ENCODE assay signal across 10 cellular contexts in the genomic region with DNA sequence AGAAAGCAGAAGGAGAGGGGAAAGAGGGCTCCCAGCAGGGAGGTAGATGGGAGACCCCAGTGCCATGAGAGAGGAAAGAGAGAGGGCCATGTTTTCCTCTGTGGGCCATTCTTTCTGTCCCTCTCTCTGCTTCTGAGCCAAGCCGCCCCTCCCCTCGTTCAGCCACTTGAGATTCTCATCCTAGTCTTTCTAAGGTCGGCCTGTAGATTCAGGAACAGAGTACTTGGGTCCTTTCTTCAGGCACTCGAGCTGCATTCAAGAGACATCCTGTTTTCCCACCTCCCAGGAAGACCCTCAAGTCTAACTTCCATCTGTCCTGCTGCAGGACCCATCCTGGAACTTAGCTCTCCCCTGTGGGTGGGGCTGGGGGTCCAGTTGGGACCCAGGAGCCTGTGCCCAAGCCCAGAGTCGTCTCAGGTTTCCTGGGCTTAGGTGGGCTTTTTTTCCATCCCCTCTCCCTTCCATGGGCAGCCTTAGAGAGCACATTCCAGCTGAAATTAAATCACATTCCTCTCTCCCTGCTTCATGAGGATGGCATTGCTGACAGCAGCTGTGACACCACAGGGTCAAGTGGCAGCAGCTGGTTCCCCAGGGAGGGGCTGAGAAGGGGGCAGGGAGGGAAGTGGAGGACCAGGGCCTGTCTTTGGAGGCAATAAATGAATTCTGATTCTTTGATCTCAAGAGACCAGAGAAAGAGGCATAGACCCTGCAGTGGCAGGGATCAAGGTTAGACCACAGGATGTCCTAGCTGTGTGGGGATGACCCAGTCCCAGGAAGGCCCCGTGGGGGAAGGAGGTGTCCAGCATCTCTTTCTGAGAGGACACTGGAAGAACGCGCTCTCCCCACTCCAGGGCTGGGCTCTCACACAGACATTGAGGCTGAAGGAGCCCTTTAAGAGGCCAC. TPM values are rescaled to one million over a fixed set of nuclear protein-coding genes. Genes with fewer than 3 reads are reported as not detected.
DNase-seq lines count a peak whose midpoint lies in the region; ATAC-seq and TF ChIP-seq lines count a peak whose summit lies in the region.
"Had no signal": no experiment of that assay in that cellular context is flagged by ENCODE, and none has a peak within 500 bp of the region (broad histone marks: within the 10 kb centered on the region; RNA-seq: fewer than 3 reads in every experiment).

No MANE protein-coding gene starts in this region.

- H3K4me1 ChIP-seq in Peyer's patch (peaks cover 20 to 96% (median 24%) of the 10 kb centered on the region in 4 donors), heart left ventricle (peaks cover 53 to 99% (median 96%) of the 10 kb centered on the region in 12 donors)

- TF ChIP-seq CTCF in Peyer's patch (IDR thresholded peaks at IDR 0.05) = no peak
- TF ChIP-seq CTCF in heart left ventricle (IDR thresholded peaks at IDR 0.05) = no peak
- TF ChIP-seq CTCF in GM13977 (IDR thresholded peaks at IDR 0.05; ENCODE audit: extremely low read depth, insufficient read depth, missing control alignments) = no peak

- no peak for ATAC-seq in heart left ventricle
- ATAC-seq in naive thymus-derived CD8-positive, alpha-beta T cell = no peak
- ATAC-seq: activated T-cell treated with anti-CD3 and anti-CD28 coated beads, Interleukin-2, amount 50 U/mL, for 72 hours had no signal

- no peaks in the 10 kb centered on the region for H3K36me3 Mint-ChIP-seq in naive thymus-derived CD8-positive, alpha-beta T cell

- H3K9me3 ChIP-seq in Peyer's patch (no peaks in the 10 kb centered on the region), heart left ventricle (no peaks in the 10 kb centered on the region)

- H3K27ac ChIP-seq in Peyer's patch (peak overlapping the region; percentile 25 to 85 (median 66)), heart left ventricle (peak overlapping the region; percentile 53 to 99 (median 96))

- H3K27ac Mint-ChIP-seq in naive thymus-derived CD8-positive, alpha-beta T cell = peak overlapping the region in 1 of 10 donors; percentile 27
- H3K27ac Mint-ChIP-seq: activated T-cell treated with anti-CD3 and anti-CD28 coated beads, Interleukin-2, amount 50 U/mL, for 72 hours had no signal

- peaks cover 22 to 55% (median 28%) of the 10 kb centered on the region in 4 donors for H3K4me1 Mint-ChIP-seq in naive thymus-derived CD8-positive, alpha-beta T cell

- no peaks in the 10 kb centered on the region for H3K27me3 ChIP-seq in Peyer's patch
- no peaks in the 10 kb centered on the region for H3K27me3 ChIP-seq in heart left ventricle

- H3K36me3 ChIP-seq in Peyer's patch (no peaks in the 10 kb centered on the region), heart left ventricle (no peaks in the 10 kb centered on the region)

- H3K27me3 Mint-ChIP-seq in naive thymus-derived CD8-positive, alpha-beta T cell = peaks cover 0 to 5% (median 0%) of the 10 kb centered on the region in 5 donors

- 21 to 27% (median 23%) methylated on average over 8 of the region's 8 CpGs for WGBS in heart left ventricle, 4 donors

- no peak overlapping the region for H3K4me3 Mint-ChIP-seq in naive thymus-derived CD8-positive, alpha-beta T cell
- H3K4me3 Mint-ChIP-seq: activated T-cell treated with anti-CD3 and anti-CD28 coated beads, Interleukin-2, amount 50 U/mL, for 72 hours had no signal

- intact Hi-C loops in heart left ventricle (cut with DNase I) = loop anchor here in 4 of 10 donors (5.0 to 10.0 kb wide), 4 partner anchors 159 to 549 kb away; a partner anchor contains a TSS

- DNase-seq in Daoy (ENCODE audit: low read depth) (peak; percentile 39), Peyer's patch (no peak), heart left ventricle (peak in 1 of 5 donors; percentile 56), retina (peak; percentile 61), GM13977 (ENCODE audit: low spot score) (no peak)
- DNase-seq in naive thymus-derived CD8-positive, alpha-beta T cell = no peak
- DNase-seq in stimulated activated CD8-positive, alpha-beta memory T cell treated with anti-CD3 and anti-CD28 coated beads, Interleukin-4, amount 100 ng/mL, for 48 hours = no peak
- DNase-seq in activated CD8-positive, alpha-beta memory T cell treated with anti-CD3 and anti-CD28 coated beads for 24 hours = no peak
- DNase-seq: activated T-cell treated with anti-CD3 and anti-CD28 coated beads, Interleukin-2, amount 50 U/mL, for 72 hours had no signal

- in situ Hi-C loops in GM13977 (cut with MboI; ENCODE audit: low pct_unique_long_range_greater_than_20kb, low sequenced_read_pairs, unreplicated experiment) = no loop called here

- no peaks in the 10 kb centered on the region for H3K9me3 Mint-ChIP-seq in naive thymus-derived CD8-positive, alpha-beta T cell
- H3K9me3 Mint-ChIP-seq: activated T-cell treated with anti-CD3 and anti-CD28 coated beads, Interleukin-2, amount 50 U/mL, for 72 hours had no signal

- POLR2A ChIA-PET in naive thymus-derived CD8-positive, alpha-beta T cell (lab: Charles Lee) = no interaction called here

- no peak overlapping the region for H3K4me3 ChIP-seq in Peyer's patch
- H3K4me3 ChIP-seq in heart left ventricle = peak overlapping the region in 4 of 12 donors; percentile 3 to 37 (median 20)

- TF ChIP-seq POLR2A in Peyer's patch (IDR thresholded peaks at IDR 0.05) = no peak
- no peak for TF ChIP-seq POLR2A in heart left ventricle (IDR thresholded peaks at IDR 0.05)

RNA-seq across cellular contexts. Expression of a gene that starts 12.9 kb away (rescaled TPM):
- total RNA-seq in Daoy (2014; rRNA removed; shearing (Covaris generic)) = 0.51 and 0.89 TPM in 2 replicates
- total RNA-seq in Peyer's patch (10 to 100 TPM in 1 of 4 donors, 1 to 10 TPM in 3; 2.8 to 25.6 (median 3.1) TPM), heart left ventricle (100 to 1,000 TPM in 7 of 9 donors, 10 to 100 TPM in 2; 75.3 to 499 (median 158) TPM)
- polyA plus RNA-seq in heart left ventricle = 100 to 1,000 TPM in 1 of 2 donors, 10 to 100 TPM in 1; 59.7 to 160 TPM
- not detected for total RNA-seq in naive thymus-derived CD8-positive, alpha-beta T cell
- polyA plus RNA-seq in naive thymus-derived CD8-positive, alpha-beta T cell = not detected

RNA-seq across cellular contexts. Expression of a gene that starts 22.4 kb away (rescaled TPM):
- not detected in 2 replicates for total RNA-seq in Daoy (2014; rRNA removed; shearing (Covaris generic))
- total RNA-seq in Peyer's patch (1 to 10 TPM in 1 of 4 donors, under 1 TPM in 1, not detected in 2; 0.28 to 1.3 TPM), heart left ventricle (under 1 TPM in 4 of 9 donors, not detected in 5; 0.09 to 0.27 (median 0.15) TPM)
- under 1 TPM; 0.10 to 0.15 TPM for polyA plus RNA-seq in heart left ventricle
- not detected for total RNA-seq in naive thymus-derived CD8-positive, alpha-beta T cell
- not detected for polyA plus RNA-seq in naive thymus-derived CD8-positive, alpha-beta T cell
- total RNA-seq: glomerular endothelial cell had no signal

RNA-seq across cellular contexts. Expression of a gene that starts 41.1 kb away (rescaled TPM):
- 21.4 and 36.0 TPM in 2 replicates for total RNA-seq in Daoy (2014; rRNA removed; shearing (Covaris generic))
- total RNA-seq in Peyer's patch = 1 to 10 TPM in 2 of 4 donors, not detected in 2; 3.6 to 5.0 TPM
- 10 to 100 TPM in 1 of 9 donors, 1 to 10 TPM in 4, under 1 TPM in 1, not detected in 3; 0.80 to 11.4 (median 1.7) TPM for total RNA-seq in heart left ventricle
- 1 to 10 TPM in 1 of 2 donors, under 1 TPM in 1; 0.46 to 1.5 TPM for polyA plus RNA-seq in heart left ventricle
- total RNA-seq in naive thymus-derived CD8-positive, alpha-beta T cell = 1 to 10 TPM in 1 of 2 experiments, under 1 TPM in 1; 0.44 to 2.9 TPM
- polyA plus RNA-seq in naive thymus-derived CD8-positive, alpha-beta T cell = not detected

RNA-seq across cellular contexts. Expression of a gene that starts 45.1 kb away (rescaled TPM):
- total RNA-seq in Daoy (2014; rRNA removed; shearing (Covaris generic)) = 0.23 TPM in 1 of 2 replicates, not detected in the other
- total RNA-seq in Peyer's patch = 1 to 10 TPM in 3 of 4 donors, not detected in 1; 1.9 to 2.2 (median 2.1) TPM
- total RNA-seq in heart left ventricle = 1 to 10 TPM in 4 of 9 donors, under 1 TPM in 5; 0.52 to 2.4 (median 0.95) TPM
- 1 to 10 TPM; 1.2 to 3.0 TPM for polyA plus RNA-seq in heart left ventricle
- under 1 TPM; 0.39 to 0.58 TPM for total RNA-seq in naive thymus-derived CD8-positive, alpha-beta T cell
- polyA plus RNA-seq in naive thymus-derived CD8-positive, alpha-beta T cell = not detected
- total RNA-seq: glomerular endothelial cell had no signal

Comparison
In these comparisons a context has a peak if more than half of its experiments do, and no peak if none do; other contexts are left out.
1. DNase-seq: peak in Daoy (single experiment) and retina (single experiment); none in Peyer's patch (0 of 3), naive thymus-derived CD8-positive, alpha-beta T cell (0 of 10), stimulated activated CD8-positive, alpha-beta memory T cell treated with anti-CD3 and anti-CD28 coated beads, Interleukin-4, amount 100 ng/mL, for 48 hours (single experiment), activated CD8-positive, alpha-beta memory T cell treated with anti-CD3 and anti-CD28 coated beads for 24 hours (single experiment) and GM13977 (single experiment).